In genomic region chr10:101071266-101071884, GRCh38 we compare ENCODE assay signal across 1 cellular context.
TF ChIP-seq lines count a peak whose summit lies in the region.

No MANE protein-coding gene starts in this region.

TF ChIP-seq in K562, 482 proteins besides CTCF, POLR2A, EP300 and RAD21:
- TF ChIP-seq HEY1 (CRISPR knock-in tag; IDR thresholded peaks at IDR 0.05; ENCODE audit: borderline replicate concordance) = no peak
- TF ChIP-seq HNRNPLL (IDR thresholded peaks at IDR 0.05; ENCODE audit: low read depth, low read length, poor library complexity, severe bottlenecking) = peak; percentile 68
- TF ChIP-seq DNMT1 (IDR thresholded peaks at IDR 0.05) = no peak
- peak; percentile 25; the same call in 1 of the 2 replicates for TF ChIP-seq CBFA2T2 (conservative IDR thresholded peaks at IDR 0.05)
- TF ChIP-seq SPI1 (IDR thresholded peaks at IDR 0.05; ENCODE audit: borderline replicate concordance, low read depth, low read length) = peak; percentile 92
- no peak for TF ChIP-seq BMI1 (IDR thresholded peaks at IDR 0.05; ENCODE audit: low read length)
- TF ChIP-seq TCF3 (CRISPR knock-in tag; IDR thresholded peaks at IDR 0.05) = peak; percentile 27
- TF ChIP-seq RBM17 (IDR thresholded peaks at IDR 0.05; ENCODE audit: borderline replicate concordance, low read depth, low read length) = no peak
- TF ChIP-seq ZNF395 (CRISPR knock-in tag; IDR thresholded peaks at IDR 0.05) = 0 out of 2 replicates have a peak, but pooled peaks have one; percentile 37
- peak; percentile 58 for TF ChIP-seq SMARCE1 (IDR thresholded peaks at IDR 0.05)
- TF ChIP-seq UBTF (IDR thresholded peaks at IDR 0.05; ENCODE audit: borderline replicate concordance in 1 of 2, low read depth in 2 of 2, low read length in 2 of 2) = 0 out of 4 replicates have a peak, but pooled peaks of 1 of the 2 experiments have one; percentile 25
- TF ChIP-seq DPF2 (IDR thresholded peaks at IDR 0.05) = peak; percentile 69; the same call in 1 of the 2 replicates
- no peak for TF ChIP-seq ZNF354B (CRISPR knock-in tag; IDR thresholded peaks at IDR 0.05)
- TF ChIP-seq ZNF507 (tag; conservative IDR thresholded peaks at IDR 0.05) = no peak
- TF ChIP-seq EGR1 (conservative IDR thresholded peaks at IDR 0.05) = peak; percentile 96
- TF ChIP-seq ZFP36 (IDR thresholded peaks at IDR 0.05; ENCODE audit: low read depth, low read length, partially characterized antibody) = peak; percentile 76
- TF ChIP-seq TEAD4 (IDR thresholded peaks at IDR 0.05; ENCODE audit: low read length) = peak; percentile 73
- no peak for TF ChIP-seq TEAD4 (CRISPR knock-in tag; IDR thresholded peaks at IDR 0.05; ENCODE audit: borderline replicate concordance)
- TF ChIP-seq ARID1B (IDR thresholded peaks at IDR 0.05) = peak; percentile 40
- 0 out of 4 replicates have a peak, but pooled peaks of 1 of the 2 experiments have one; percentile 13 for TF ChIP-seq RCOR1 (IDR thresholded peaks at IDR 0.05; ENCODE audit: borderline replicate concordance in 1 of 2, low read depth in 2 of 2, low read length in 2 of 2)
- TF ChIP-seq ZNF639 (CRISPR knock-in tag; conservative IDR thresholded peaks at IDR 0.05 in 1 of 2, IDR thresholded peaks at IDR 0.05 in 1 of 2) = peak in 1 of 2 experiments; percentile 24; a peak in 1 of 4 replicates
- TF ChIP-seq CREM (IDR thresholded peaks at IDR 0.05; ENCODE audit: low read depth) = peak; percentile 63
- no peak for TF ChIP-seq NCOA6 (IDR thresholded peaks at IDR 0.05)
- no peak for TF ChIP-seq ZBTB9 (CRISPR knock-in tag; IDR thresholded peaks at IDR 0.05)
- TF ChIP-seq CGGBP1 (CRISPR knock-in tag; IDR thresholded peaks at IDR 0.05) = no peak
- peak; percentile 51 for TF ChIP-seq CEBPB (tag; IDR thresholded peaks at IDR 0.05)
- TF ChIP-seq ZNF766 (CRISPR knock-in tag; conservative IDR thresholded peaks at IDR 0.05) = peak; percentile 95
- peak; percentile 68 for TF ChIP-seq MEIS2 (IDR thresholded peaks at IDR 0.05; ENCODE audit: partially characterized antibody)
- TF ChIP-seq SMARCA4 (IDR thresholded peaks at IDR 0.05) = peak; percentile 43; the same call in 1 of the 2 replicates
- 0 out of 4 replicates have a peak, but pooled peaks of 1 of the 2 experiments have one; percentile 16 for TF ChIP-seq NRF1 (conservative IDR thresholded peaks at IDR 0.05 in 1 of 2, IDR thresholded peaks at IDR 0.05 in 1 of 2)
- TF ChIP-seq JUND (IDR thresholded peaks at IDR 0.05; ENCODE audit: borderline replicate concordance, low read depth, low read length) = 0 out of 2 replicates have a peak, but pooled peaks have one; percentile 4
- TF ChIP-seq JUND (tag; IDR thresholded peaks at IDR 0.05; ENCODE audit: borderline replicate concordance, low read depth, low read length) = no peak; the same call in 2 of the 3 replicates
- no peak for TF ChIP-seq ZNF146 (CRISPR knock-in tag; IDR thresholded peaks at IDR 0.05; ENCODE audit: unreplicated experiment)
- 0 out of 2 replicates have a peak, but pooled peaks have one; percentile 45 for TF ChIP-seq SMARCA5 (IDR thresholded peaks at IDR 0.05)
- TF ChIP-seq L3MBTL2 (IDR thresholded peaks at IDR 0.05) = no peak
- no peak for TF ChIP-seq ZNF133 (CRISPR knock-in tag; IDR thresholded peaks at IDR 0.05)
- TF ChIP-seq ELF4 (CRISPR knock-in tag; IDR thresholded peaks at IDR 0.05) = no peak
- no peak for TF ChIP-seq PBX2 (CRISPR knock-in tag; IDR thresholded peaks at IDR 0.05; ENCODE audit: low read depth)
- peak; percentile 40; the same call in 1 of the 2 replicates for TF ChIP-seq PBX2 (tag; conservative IDR thresholded peaks at IDR 0.05; ENCODE audit: low read depth)
- peak; percentile 69 for TF ChIP-seq CBFA2T3 (IDR thresholded peaks at IDR 0.05)
- TF ChIP-seq KLF16 (IDR thresholded peaks at IDR 0.05) = 0 out of 2 replicates have a peak, but pooled peaks have one; percentile 51
TF ChIP-seq in K562: peak in this region for 25.
